ENCODE assay signal across 20 cellular contexts in the genomic region with DNA sequence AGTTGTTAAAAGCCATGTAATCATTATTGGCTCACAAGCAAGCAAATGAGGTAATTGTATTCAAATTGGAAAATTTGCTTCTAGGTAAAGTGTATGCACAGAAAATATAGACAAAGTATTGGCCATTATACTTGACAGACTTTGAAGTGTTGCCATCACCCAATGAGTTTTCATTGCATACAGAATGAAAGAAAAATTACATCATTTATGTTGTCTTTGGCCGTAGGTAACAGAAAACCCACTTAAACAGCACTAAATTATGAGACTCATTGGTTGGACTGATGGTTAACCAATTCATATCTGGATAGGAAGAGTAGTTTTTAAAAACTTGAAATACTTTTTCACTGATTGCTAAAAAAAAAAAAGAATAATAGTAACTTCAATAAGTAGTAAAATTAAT.
"Had no signal": no experiment of that assay in that cellular context is flagged by ENCODE, and none has a peak within 500 bp of the region (broad histone marks: within the 10 kb centered on the region; RNA-seq: fewer than 3 reads in every experiment).

No MANE protein-coding gene starts in this region.

- FAIRE-seq: small intestine, urothelium cell line had no signal

- DNase-seq: natural killer cell; occipital lobe; ovary; posterior cingulate gyrus; psoas muscle; right cardiac atrium; right lobe of liver; sigmoid colon; small intestine; stimulated activated CD4-positive, alpha-beta T cell treated with anti-CD3 and anti-CD28 coated beads, Interleukin-15, amount 100 ng/mL, for 24 hours; stimulated activated CD4-positive, alpha-beta T cell treated with anti-CD3 and anti-CD28 coated beads, Interleukin-2, amount 100 ng/mL, for 24 hours; stimulated activated CD4-positive, alpha-beta T cell treated with anti-CD3 and anti-CD28 coated beads, Interleukin-2, amount 100 ng/mL, for 48 hours; stimulated activated CD4-positive, alpha-beta T cell treated with anti-CD3 and anti-CD28 coated beads, Interleukin-4, amount 100 ng/mL, for 24 hours; stimulated activated naive B cell treated with anti-CD40 and anti-IgM and Interleukin-4, amounts not matched to agents 10 μg/mL and 1 μg/mL and 100 μg/mL, for 72 hours; stimulated activated naive CD4-positive, alpha-beta T cell treated with Interleukin-2 at 50 U/mL for 16 hours; stomach; thyroid gland; trophoblast cell; upper lobe of left lung had no signal
